ENCODE assay signal across 8 cellular contexts in the genomic region with DNA sequence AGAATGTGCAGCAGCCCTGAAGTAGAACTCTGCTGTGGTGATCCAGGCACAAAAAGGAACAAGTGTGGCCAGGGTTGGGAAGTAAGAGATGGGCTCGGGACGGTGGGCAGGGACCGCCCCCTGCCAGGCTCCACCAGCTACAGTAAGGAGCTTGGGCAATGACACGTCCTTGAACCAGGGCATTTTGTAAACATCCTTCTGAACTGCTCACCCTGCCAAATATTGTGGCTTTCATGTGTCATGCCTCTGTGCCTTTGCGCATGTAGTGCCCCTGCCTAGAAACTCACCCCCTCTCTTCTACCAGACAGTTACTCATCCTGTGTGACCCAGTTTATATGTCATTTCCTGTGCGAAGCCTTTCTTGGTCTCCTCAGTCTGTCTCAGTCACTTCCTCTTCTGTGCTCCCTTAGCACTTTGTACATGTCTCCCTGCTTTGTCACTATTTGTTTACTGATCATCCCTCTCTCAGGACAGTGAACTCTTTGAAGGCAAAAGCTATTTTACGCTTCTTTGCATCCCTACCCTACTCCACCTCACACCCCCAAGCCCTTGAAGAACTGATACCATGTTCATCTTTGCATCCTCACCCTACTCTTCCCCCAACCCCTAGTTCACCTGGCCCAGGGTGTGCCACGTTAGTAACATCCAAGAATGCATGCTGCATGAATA.
A peak's percentile ranks its signal among the peaks of the same experiment; 100 is the strongest.
DNase-seq lines count a peak whose midpoint lies in the region; ATAC-seq and TF ChIP-seq lines count a peak whose summit lies in the region.

No MANE protein-coding gene starts in this region.

- peak overlapping the region; percentile 67 for H3K4me3 Mint-ChIP-seq in T-helper 17 cell

- peak; percentile 10 for DNase-seq in A673 (ENCODE audit: low spot score)
- DNase-seq in T-helper 17 cell = peak; percentile 54 to 78 (median 60)
- peak; percentile 80 for DNase-seq in amniotic epithelial cell (ENCODE audit: low read depth)
- peak; percentile 54 for DNase-seq in lower lobe of right lung
- peak; percentile 45 for DNase-seq in stimulated activated CD8-positive, alpha-beta memory T cell treated with anti-CD3 and anti-CD28 coated beads, Interleukin-4, amount 100 ng/mL, for 24 hours (ENCODE audit: low read depth)
- no peak for DNase-seq in cortex of kidney (lab: John Stamatoyannopoulos, UW)

- H3K36me3 ChIP-seq in A673 (ENCODE audit: insufficient read depth, low read length, poor library complexity, severe bottlenecking) (no peaks in the 10 kb centered on the region), lower lobe of right lung (no peaks in the 10 kb centered on the region)

- H3K4me3 ChIP-seq in A673 (ENCODE audit: low read depth, low read length, poor library complexity, severe bottlenecking) (no peak overlapping the region), lower lobe of right lung (no peak overlapping the region)

- no peaks in the 10 kb centered on the region for H3K27me3 Mint-ChIP-seq in T-helper 17 cell

- no peaks in the 10 kb centered on the region for H3K27me3 ChIP-seq in A673 (replicated peaks; ENCODE audit: insufficient read depth, low read depth, low read length, poor library complexity)
- no peaks in the 10 kb centered on the region for H3K27me3 ChIP-seq in lower lobe of right lung (ENCODE audit: low read depth)

- no peak for TF ChIP-seq CTCF in A673 (conservative IDR thresholded peaks at IDR 0.05; ENCODE audit: low read depth, low read length)
- no peak for TF ChIP-seq CTCF in lower lobe of right lung (IDR thresholded peaks at IDR 0.05)

- ATAC-seq in GM19324 (IDR thresholded peaks at IDR 0.05; ENCODE audit: low FRiP score, unreplicated experiment) (peak; percentile 98), HG03439 (IDR thresholded peaks at IDR 0.05; ENCODE audit: unreplicated experiment) (peak; percentile 100), T-helper 17 cell (peak; percentile 89), lower lobe of right lung (peak; percentile 94 to 97)

- BruUV-seq in A673 (replicated peaks; lab: Mats Ljungman, UMichigan) = no TSS peak

- peak overlapping the region; percentile 98 for H3K27ac Mint-ChIP-seq in T-helper 17 cell

- H3K4me1 ChIP-seq in A673 (ENCODE audit: insufficient read depth, low read length, poor library complexity, severe bottlenecking) (no peaks in the 10 kb centered on the region), lower lobe of right lung (no peaks in the 10 kb centered on the region)

- POLR2A ChIA-PET in A673 (lab: Charles Lee; ENCODE audit: low non-redundant PET) = no interaction called here

- H3K4me1 Mint-ChIP-seq in T-helper 17 cell = peaks cover 25% of the 10 kb centered on the region

- CTCF ChIA-PET in A673 (lab: Charles Lee) = no interaction called here

- intact Hi-C loops in A673 (cut with micrococcal nuclease; ENCODE audit: unreplicated experiment) (no loop called here), lower lobe of right lung (cut with DNase I) (no loop called here)

- no peaks in the 10 kb centered on the region for H3K36me3 Mint-ChIP-seq in T-helper 17 cell (ENCODE audit: low read depth)

- no peak overlapping the region for H3K27ac ChIP-seq in A673 (ENCODE audit: low read depth, low read length, poor library complexity, severe bottlenecking)
- H3K27ac ChIP-seq in lower lobe of right lung = peak overlapping the region; percentile 67

- H3K9me3 ChIP-seq in A673 (ENCODE audit: low read depth, low read length, poor library complexity, severe bottlenecking) = no peaks in the 10 kb centered on the region
- no peaks in the 10 kb centered on the region for H3K9me3 ChIP-seq in T-helper 17 cell (ENCODE audit: control insufficient read depth, low read length, poor library complexity, severe bottlenecking)
- H3K9me3 ChIP-seq in lower lobe of right lung = no peaks in the 10 kb centered on the region
